In genomic region chr5:9455826-9456434, GRCh38 we compare ENCODE assay signal across 1 cellular context.
TF ChIP-seq lines count a peak whose summit lies in the region.

No MANE protein-coding gene starts in this region.

TF ChIP-seq in H1, 55 proteins besides CTCF, POLR2A, EP300 and RAD21:
- TF ChIP-seq KDM5A (IDR thresholded peaks at IDR 0.05; ENCODE audit: low read length): no peak
- no peak for TF ChIP-seq GABPA (IDR thresholded peaks at IDR 0.05; ENCODE audit: borderline replicate concordance, insufficient read depth, low read length)
- no peak for TF ChIP-seq TEAD4 (IDR thresholded peaks at IDR 0.05; ENCODE audit: low read depth, low read length)
- TF ChIP-seq CHD2 (IDR thresholded peaks at IDR 0.05; ENCODE audit: low read length): no peak
- no peak for TF ChIP-seq SP2 (IDR thresholded peaks at IDR 0.05; ENCODE audit: low read length)
- TF ChIP-seq GTF2F1 (IDR thresholded peaks at IDR 0.05; ENCODE audit: borderline replicate concordance, low read depth, low read length): no peak
- TF ChIP-seq HDAC2 (IDR thresholded peaks at IDR 0.05; ENCODE audit: borderline replicate concordance in 1 of 2, low read depth in 2 of 2, low read length in 2 of 2): no peak
- no peak for TF ChIP-seq EZH2 (IDR thresholded peaks at IDR 0.05; ENCODE audit: low read depth, low read length, severe bottlenecking)
- no peak for TF ChIP-seq CREB1 (IDR thresholded peaks at IDR 0.05)
- no peak for TF ChIP-seq TAF1 (IDR thresholded peaks at IDR 0.05; ENCODE audit: low read depth, low read length)
- TF ChIP-seq NANOG (IDR thresholded peaks at IDR 0.05; ENCODE audit: insufficient read depth, low read depth, low read length, poor library complexity, severe bottlenecking): no peak
- no peak for TF ChIP-seq POLR2AphosphoS5 (IDR thresholded peaks at IDR 0.05; ENCODE audit: low read depth, low read length)
- TF ChIP-seq BACH1 (IDR thresholded peaks at IDR 0.05; ENCODE audit: low read length): no peak
- TF ChIP-seq SP1 (IDR thresholded peaks at IDR 0.05; ENCODE audit: low read depth, low read length): no peak
- TF ChIP-seq CBX8 (IDR thresholded peaks at IDR 0.05; ENCODE audit: borderline replicate concordance, low read depth, low read length): no peak
- no peak for TF ChIP-seq KDM4A (IDR thresholded peaks at IDR 0.05; ENCODE audit: low read depth, low read length, severe bottlenecking)
- TF ChIP-seq, protein P1, sequence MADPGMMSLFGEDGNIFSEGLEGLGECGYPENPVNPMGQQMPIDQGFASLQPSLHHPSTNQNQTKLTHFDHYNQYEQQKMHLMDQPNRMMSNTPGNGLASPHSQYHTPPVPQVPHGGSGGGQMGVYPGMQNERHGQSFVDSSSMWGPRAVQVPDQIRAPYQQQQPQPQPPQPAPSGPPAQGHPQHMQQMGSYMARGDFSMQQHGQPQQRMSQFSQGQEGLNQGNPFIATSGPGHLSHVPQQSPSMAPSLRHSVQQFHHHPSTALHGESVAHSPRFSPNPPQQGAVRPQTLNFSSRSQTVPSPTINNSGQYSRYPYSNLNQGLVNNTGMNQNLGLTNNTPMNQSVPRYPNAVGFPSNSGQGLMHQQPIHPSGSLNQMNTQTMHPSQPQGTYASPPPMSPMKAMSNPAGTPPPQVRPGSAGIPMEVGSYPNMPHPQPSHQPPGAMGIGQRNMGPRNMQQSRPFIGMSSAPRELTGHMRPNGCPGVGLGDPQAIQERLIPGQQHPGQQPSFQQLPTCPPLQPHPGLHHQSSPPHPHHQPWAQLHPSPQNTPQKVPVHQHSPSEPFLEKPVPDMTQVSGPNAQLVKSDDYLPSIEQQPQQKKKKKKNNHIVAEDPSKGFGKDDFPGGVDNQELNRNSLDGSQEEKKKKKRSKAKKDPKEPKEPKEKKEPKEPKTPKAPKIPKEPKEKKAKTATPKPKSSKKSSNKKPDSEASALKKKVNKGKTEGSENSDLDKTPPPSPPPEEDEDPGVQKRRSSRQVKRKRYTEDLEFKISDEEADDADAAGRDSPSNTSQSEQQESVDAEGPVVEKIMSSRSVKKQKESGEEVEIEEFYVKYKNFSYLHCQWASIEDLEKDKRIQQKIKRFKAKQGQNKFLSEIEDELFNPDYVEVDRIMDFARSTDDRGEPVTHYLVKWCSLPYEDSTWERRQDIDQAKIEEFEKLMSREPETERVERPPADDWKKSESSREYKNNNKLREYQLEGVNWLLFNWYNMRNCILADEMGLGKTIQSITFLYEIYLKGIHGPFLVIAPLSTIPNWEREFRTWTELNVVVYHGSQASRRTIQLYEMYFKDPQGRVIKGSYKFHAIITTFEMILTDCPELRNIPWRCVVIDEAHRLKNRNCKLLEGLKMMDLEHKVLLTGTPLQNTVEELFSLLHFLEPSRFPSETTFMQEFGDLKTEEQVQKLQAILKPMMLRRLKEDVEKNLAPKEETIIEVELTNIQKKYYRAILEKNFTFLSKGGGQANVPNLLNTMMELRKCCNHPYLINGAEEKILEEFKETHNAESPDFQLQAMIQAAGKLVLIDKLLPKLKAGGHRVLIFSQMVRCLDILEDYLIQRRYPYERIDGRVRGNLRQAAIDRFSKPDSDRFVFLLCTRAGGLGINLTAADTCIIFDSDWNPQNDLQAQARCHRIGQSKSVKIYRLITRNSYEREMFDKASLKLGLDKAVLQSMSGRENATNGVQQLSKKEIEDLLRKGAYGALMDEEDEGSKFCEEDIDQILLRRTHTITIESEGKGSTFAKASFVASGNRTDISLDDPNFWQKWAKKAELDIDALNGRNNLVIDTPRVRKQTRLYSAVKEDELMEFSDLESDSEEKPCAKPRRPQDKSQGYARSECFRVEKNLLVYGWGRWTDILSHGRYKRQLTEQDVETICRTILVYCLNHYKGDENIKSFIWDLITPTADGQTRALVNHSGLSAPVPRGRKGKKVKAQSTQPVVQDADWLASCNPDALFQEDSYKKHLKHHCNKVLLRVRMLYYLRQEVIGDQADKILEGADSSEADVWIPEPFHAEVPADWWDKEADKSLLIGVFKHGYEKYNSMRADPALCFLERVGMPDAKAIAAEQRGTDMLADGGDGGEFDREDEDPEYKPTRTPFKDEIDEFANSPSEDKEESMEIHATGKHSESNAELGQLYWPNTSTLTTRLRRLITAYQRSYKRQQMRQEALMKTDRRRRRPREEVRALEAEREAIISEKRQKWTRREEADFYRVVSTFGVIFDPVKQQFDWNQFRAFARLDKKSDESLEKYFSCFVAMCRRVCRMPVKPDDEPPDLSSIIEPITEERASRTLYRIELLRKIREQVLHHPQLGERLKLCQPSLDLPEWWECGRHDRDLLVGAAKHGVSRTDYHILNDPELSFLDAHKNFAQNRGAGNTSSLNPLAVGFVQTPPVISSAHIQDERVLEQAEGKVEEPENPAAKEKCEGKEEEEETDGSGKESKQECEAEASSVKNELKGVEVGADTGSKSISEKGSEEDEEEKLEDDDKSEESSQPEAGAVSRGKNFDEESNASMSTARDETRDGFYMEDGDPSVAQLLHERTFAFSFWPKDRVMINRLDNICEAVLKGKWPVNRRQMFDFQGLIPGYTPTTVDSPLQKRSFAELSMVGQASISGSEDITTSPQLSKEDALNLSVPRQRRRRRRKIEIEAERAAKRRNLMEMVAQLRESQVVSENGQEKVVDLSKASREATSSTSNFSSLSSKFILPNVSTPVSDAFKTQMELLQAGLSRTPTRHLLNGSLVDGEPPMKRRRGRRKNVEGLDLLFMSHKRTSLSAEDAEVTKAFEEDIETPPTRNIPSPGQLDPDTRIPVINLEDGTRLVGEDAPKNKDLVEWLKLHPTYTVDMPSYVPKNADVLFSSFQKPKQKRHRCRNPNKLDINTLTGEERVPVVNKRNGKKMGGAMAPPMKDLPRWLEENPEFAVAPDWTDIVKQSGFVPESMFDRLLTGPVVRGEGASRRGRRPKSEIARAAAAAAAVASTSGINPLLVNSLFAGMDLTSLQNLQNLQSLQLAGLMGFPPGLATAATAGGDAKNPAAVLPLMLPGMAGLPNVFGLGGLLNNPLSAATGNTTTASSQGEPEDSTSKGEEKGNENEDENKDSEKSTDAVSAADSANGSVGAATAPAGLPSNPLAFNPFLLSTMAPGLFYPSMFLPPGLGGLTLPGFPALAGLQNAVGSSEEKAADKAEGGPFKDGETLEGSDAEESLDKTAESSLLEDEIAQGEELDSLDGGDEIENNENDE (IDR thresholded peaks at IDR 0.05; ENCODE audit: insufficient replicate concordance, low read length): no peak
- no peak for TF ChIP-seq E2F6 (IDR thresholded peaks at IDR 0.05)
- TF ChIP-seq SIRT6 (IDR thresholded peaks at IDR 0.05; ENCODE audit: low read length): no peak
- no peak for TF ChIP-seq EGR1 (IDR thresholded peaks at IDR 0.05; ENCODE audit: borderline replicate concordance, low read depth, low read length)
